1 cellular context compared by ENCODE assay signal in genomic region chr14:35883677-35884293, GRCh38.
TF ChIP-seq lines count a peak whose summit lies in the region.

No MANE protein-coding gene starts in this region.

TF ChIP-seq in H1, 55 proteins besides CTCF, POLR2A, EP300 and RAD21 (continued from another document):
- TF ChIP-seq ATF2 (IDR thresholded peaks at IDR 0.05; ENCODE audit: low read length), result no peak
- TF ChIP-seq BACH1 (IDR thresholded peaks at IDR 0.05; ENCODE audit: low read length), result no peak
TF ChIP-seq in H1: peak in this region for 0.
